In genomic region chr9:137726336-137726735, GRCh38 we compare ENCODE assay signal across 8 cellular contexts.
DNase-seq lines count a peak whose midpoint lies in the region; ATAC-seq, FAIRE-seq and TF ChIP-seq lines count a peak whose summit lies in the region.
"Not testable (repeated sequence)": the region's sequence is repeated elsewhere in the genome, so short reads cannot be mapped to it uniquely, and the experiment has no call there.

No MANE protein-coding gene starts in this region.

- peak overlapping the region; percentile 31 for H3K27ac Mint-ChIP-seq in stimulated activated memory B cell treated with anti-CD40 and anti-IgM and Interleukin-4, amounts not matched to agents 10 μg/mL and 1 μg/mL and 100 μg/mL, for 72 hours

- BruUV-seq in GM12878 (replicated peaks; lab: Mats Ljungman, UMichigan) = not testable (repeated sequence)

- not testable (repeated sequence) for H3K4me3 ChIP-seq in GM12878

- H3K9me3 ChIP-seq in GM12878 (replicated peaks; ENCODE audit: control insufficient read depth, insufficient read depth, low read length) = not testable (repeated sequence)

- not testable (repeated sequence) for H3K4me1 ChIP-seq in GM12878 (ENCODE audit: control insufficient read depth, insufficient read depth, low read length)

- not testable (repeated sequence) for TF ChIP-seq CTCF in GM12878 (IDR thresholded peaks at IDR 0.05 in 2 of 3, conservative IDR thresholded peaks at IDR 0.05 in 1 of 3; ENCODE audit: control insufficient read depth in 2 of 3, extremely low read depth in 1 of 3, insufficient read depth in 1 of 3, low read depth in 3 of 3, low read length in 3 of 3)

- peaks cover 59% of the 10 kb centered on the region for H3K4me1 Mint-ChIP-seq in stimulated activated memory B cell treated with anti-CD40 and anti-IgM and Interleukin-4, amounts not matched to agents 10 μg/mL and 1 μg/mL and 100 μg/mL, for 72 hours

- H4K20me1 ChIP-seq in GM12878 (ENCODE audit: control insufficient read depth, insufficient read depth) = not testable (repeated sequence)

- not testable (repeated sequence) for DNase-seq in GM18507 (ENCODE audit: extremely low spot score, insufficient read length, low read depth); GM12878 (ENCODE audit: low read depth, low spot score)

- peak; percentile 94 for FAIRE-seq in GM18507 (lab: Jason Lieb, UNC)
- peak; percentile 100 for FAIRE-seq in GM12878 (lab: Jason Lieb, UNC)

- H3K4me2 ChIP-seq in GM12878 (ENCODE audit: control insufficient read depth, insufficient read depth) = not testable (repeated sequence)

- not testable (repeated sequence) for TF ChIP-seq EP300 in GM12878 (IDR thresholded peaks at IDR 0.05; ENCODE audit: borderline replicate concordance in 1 of 2, control insufficient read depth in 1 of 2, low read depth in 2 of 2, low read length in 2 of 2)

- not testable (repeated sequence) for H3K4me3 Mint-ChIP-seq in stimulated activated memory B cell treated with anti-CD40 and anti-IgM and Interleukin-4, amounts not matched to agents 10 μg/mL and 1 μg/mL and 100 μg/mL, for 72 hours

- H2AFZ ChIP-seq in GM12878 (ENCODE audit: control insufficient read depth, low read depth, low read length) = not testable (repeated sequence)

- SMC1A ChIA-PET in GM12878 (lab: Charles Lee; ENCODE audit: uncharacterized antibody, unreplicated experiment) = interaction anchor here (1.5 kb wide), 1 partner anchor 53 kb away, joined by 6 read pairs; no protein-coding TSS in a partner anchor

- H3K27ac ChIP-seq in GM12878 (ENCODE audit: control insufficient read depth, insufficient read depth) = not testable (repeated sequence)

- H3K79me2 ChIP-seq in GM12878 (ENCODE audit: control insufficient read depth, insufficient read depth, low read length) = peaks cover 17% of the 10 kb centered on the region

- H3K9ac ChIP-seq in GM12878 (ENCODE audit: control insufficient read depth, insufficient read depth, low read length) = not testable (repeated sequence)

- RAD21 ChIA-PET in GM12878 (lab: Charles Lee; ENCODE audit: unreplicated experiment) = not testable (repeated sequence)

- peaks cover 19 to 26% of the 10 kb centered on the region in 2 experiments; a peak in 3 of 4 replicates for H3K36me3 ChIP-seq in GM12878 (ENCODE audit: control insufficient read depth in 2 of 2, insufficient read depth in 2 of 2, low read length in 1 of 2)

- CTCF ChIA-PET in GM12878 (lab: Yijun Ruan, JAX) = not testable (repeated sequence)

- not testable (repeated sequence) for H3K27me3 Mint-ChIP-seq in stimulated activated memory B cell treated with anti-CD40 and anti-IgM and Interleukin-4, amounts not matched to agents 10 μg/mL and 1 μg/mL and 100 μg/mL, for 72 hours

- H3K36me3 Mint-ChIP-seq in stimulated activated memory B cell treated with anti-CD40 and anti-IgM and Interleukin-4, amounts not matched to agents 10 μg/mL and 1 μg/mL and 100 μg/mL, for 72 hours = peaks cover 87% of the 10 kb centered on the region

- in situ Hi-C loops in GM12878 (cut with MboI) = not testable (repeated sequence)

- H3K9me3 Mint-ChIP-seq in stimulated activated memory B cell treated with anti-CD40 and anti-IgM and Interleukin-4, amounts not matched to agents 10 μg/mL and 1 μg/mL and 100 μg/mL, for 72 hours = not testable (repeated sequence)

- ATAC-seq in GM19372 (IDR thresholded peaks at IDR 0.05; ENCODE audit: low read depth, unreplicated experiment) (peak; percentile 86), GM21515 (IDR thresholded peaks at IDR 0.05; ENCODE audit: unreplicated experiment) (peak; percentile 75), HG02678 (IDR thresholded peaks at IDR 0.05; ENCODE audit: unreplicated experiment) (peak; percentile 63), HG03095 (IDR thresholded peaks at IDR 0.05; ENCODE audit: unreplicated experiment) (peak; percentile 80), HG03457 (IDR thresholded peaks at IDR 0.05; ENCODE audit: unreplicated experiment) (peak; percentile 64), GM12878 (peak; percentile 97)
- ATAC-seq in stimulated activated memory B cell treated with anti-CD40 and anti-IgM and Interleukin-4, amounts not matched to agents 10 μg/mL and 1 μg/mL and 100 μg/mL, for 72 hours = peak; percentile 90

- TF ChIP-seq POLR2A in GM12878 (IDR thresholded peaks at IDR 0.05; ENCODE audit: low read depth, low read length) = not testable (repeated sequence)

- 89% methylated on average over 7 of the region's 19 CpGs for WGBS in GM12878 (ENCODE audit: insufficient coverage, insufficient replicate concordance, low lambda C conversion rate, missing lambda C conversion rate)

- POLR2A ChIA-PET in GM12878 (lab: Charles Lee) = not testable (repeated sequence)

- intact Hi-C loops in GM12878 (cut with micrococcal nuclease; ENCODE audit: unreplicated experiment) = not testable (repeated sequence)

- not testable (repeated sequence) for H3K27me3 ChIP-seq in GM12878 (replicated peaks in 1 of 2; ENCODE audit: control insufficient read depth in 2 of 2, insufficient read depth in 2 of 2, low read length in 1 of 2)

- TF ChIP-seq RAD21 in GM12878 (IDR thresholded peaks at IDR 0.05; ENCODE audit: insufficient read depth, low read depth, low read length) = not testable (repeated sequence)
